In the genomic region with DNA sequence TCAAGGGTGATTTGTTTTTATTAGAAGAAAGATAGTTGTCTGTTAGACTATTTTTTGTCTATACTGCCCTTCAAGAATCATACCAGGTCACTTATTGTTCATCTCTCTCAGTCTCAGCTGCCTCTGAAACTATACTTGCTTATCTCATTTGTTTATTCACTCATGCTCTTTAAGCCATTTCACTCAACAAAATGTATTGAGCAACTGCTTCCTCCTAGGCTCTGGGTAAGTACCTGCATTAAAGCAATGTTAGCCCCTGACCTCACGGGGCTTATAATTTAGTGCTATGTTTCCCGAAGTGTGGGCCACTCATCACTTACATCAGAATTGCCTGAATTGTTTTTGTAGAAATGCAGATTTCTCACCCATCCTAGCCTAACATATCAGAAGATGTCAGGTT, we compare ENCODE assay signal across 21 cellular contexts.
"Had no signal": no experiment of that assay in that cellular context is flagged by ENCODE, and none has a peak within 500 bp of the region (broad histone marks: within the 10 kb centered on the region; RNA-seq: fewer than 3 reads in every experiment).

No MANE protein-coding gene starts in this region.

- H3K27me3 ChIP-seq: brain microvascular endothelial cell, foreskin keratinocyte, left lung, right atrium auricular region had no signal

- DNase-seq: activated CD4-positive, alpha-beta memory T cell treated with anti-CD3 and anti-CD28 coated beads, Interleukin-2, amount 10 ng/mL, durations not matched to agents 7 days and 5 days; activated CD4-positive, alpha-beta T cell treated with anti-CD3 and anti-CD28 coated beads for 48 hours; activated CD4-positive, CD25-positive, alpha-beta regulatory T cell; activated naive CD4-positive, alpha-beta T cell treated with Interleukin-2 at 50 U/mL for 16 hours; activated naive CD8-positive, alpha-beta T cell treated with anti-CD3 and anti-CD28 coated beads, Interleukin-2, amount 10 ng/mL, durations not matched to agents 7 days and 5 days; activated T-cell treated with anti-CD3 and anti-CD28 coated beads, Interleukin-2, amount 50 U/mL, for 24 hours; brain microvascular endothelial cell; effector CD8-positive, alpha-beta T cell; foreskin keratinocyte; left lung; mammary epithelial cell; naive B cell; stimulated activated CD4-positive, alpha-beta T cell treated with anti-CD3 and anti-CD28 coated beads, Interleukin-4, amount 100 ng/mL, for 1 hour; stimulated activated naive CD8-positive, alpha-beta T cell treated with anti-CD3 and anti-CD28 coated beads, Interleukin-15, amount 100 ng/mL, for 72 hours; T-helper 1 cell; T-helper 9 cell had no signal

- ATAC-seq: foreskin keratinocyte; left lung; stimulated activated naive CD8-positive, alpha-beta T cell treated with anti-CD3 and anti-CD28 coated beads, Interleukin-15, amount 100 ng/mL, for 72 hours had no signal

- H3K36me3 ChIP-seq: brain microvascular endothelial cell, left lung had no signal

- H3K9me3 ChIP-seq: left lung, right atrium auricular region had no signal

- H3K4me3 ChIP-seq: left lung, right atrium auricular region, skin epidermis had no signal

- H3K27ac ChIP-seq: brain microvascular endothelial cell, foreskin keratinocyte, left lung, right atrium auricular region, skin epidermis had no signal

- H3K4me3 Mint-ChIP-seq: activated CD4-positive, alpha-beta memory T cell treated with anti-CD3 and anti-CD28 coated beads, Interleukin-2, amount 10 ng/mL, durations not matched to agents 7 days and 5 days; activated naive CD8-positive, alpha-beta T cell treated with anti-CD3 and anti-CD28 coated beads, Interleukin-2, amount 10 ng/mL, durations not matched to agents 7 days and 5 days; activated T-cell treated with anti-CD3 and anti-CD28 coated beads, Interleukin-2, amount 50 U/mL, for 24 hours; naive B cell; neural crest cell; stimulated activated naive CD8-positive, alpha-beta T cell treated with anti-CD3 and anti-CD28 coated beads, Interleukin-15, amount 100 ng/mL, for 72 hours had no signal

- H3K27ac Mint-ChIP-seq: activated CD4-positive, alpha-beta memory T cell treated with anti-CD3 and anti-CD28 coated beads, Interleukin-2, amount 10 ng/mL, durations not matched to agents 7 days and 5 days; activated naive CD8-positive, alpha-beta T cell treated with anti-CD3 and anti-CD28 coated beads, Interleukin-2, amount 10 ng/mL, durations not matched to agents 7 days and 5 days; activated T-cell treated with anti-CD3 and anti-CD28 coated beads, Interleukin-2, amount 50 U/mL, for 24 hours; activated T-helper 2 cell treated with anti-CD3 and anti-CD28 coated beads, Interferon-gamma antibody, Interleukin-2, Interleukin-4, amounts not matched to agents 10 μg/mL and 5 μg/mL and 100 μg/mL, durations not matched to agents 14 hours and 24 hours and 36 hours; naive B cell; stimulated activated naive CD8-positive, alpha-beta T cell treated with anti-CD3 and anti-CD28 coated beads, Interleukin-15, amount 100 ng/mL, for 72 hours had no signal

- H3K27me3 Mint-ChIP-seq: activated CD4-positive, alpha-beta memory T cell treated with anti-CD3 and anti-CD28 coated beads, Interleukin-2, amount 10 ng/mL, durations not matched to agents 7 days and 5 days; activated T-cell treated with anti-CD3 and anti-CD28 coated beads, Interleukin-2, amount 50 U/mL, for 24 hours; progenitor cell of endocrine pancreas; stimulated activated naive CD8-positive, alpha-beta T cell treated with anti-CD3 and anti-CD28 coated beads, Interleukin-15, amount 100 ng/mL, for 72 hours had no signal

- H3K4me1 Mint-ChIP-seq: activated CD4-positive, alpha-beta memory T cell treated with anti-CD3 and anti-CD28 coated beads, Interleukin-2, amount 10 ng/mL, durations not matched to agents 7 days and 5 days; activated naive CD8-positive, alpha-beta T cell treated with anti-CD3 and anti-CD28 coated beads, Interleukin-2, amount 10 ng/mL, durations not matched to agents 7 days and 5 days; naive B cell; neural crest cell; stimulated activated naive CD8-positive, alpha-beta T cell treated with anti-CD3 and anti-CD28 coated beads, Interleukin-15, amount 100 ng/mL, for 72 hours had no signal

- H3K9me3 Mint-ChIP-seq: activated CD4-positive, alpha-beta memory T cell treated with anti-CD3 and anti-CD28 coated beads, Interleukin-2, amount 10 ng/mL, durations not matched to agents 7 days and 5 days; activated naive CD8-positive, alpha-beta T cell treated with anti-CD3 and anti-CD28 coated beads, Interleukin-2, amount 10 ng/mL, durations not matched to agents 7 days and 5 days; activated T-cell treated with anti-CD3 and anti-CD28 coated beads, Interleukin-2, amount 50 U/mL, for 24 hours; activated T-helper 2 cell treated with anti-CD3 and anti-CD28 coated beads, Interferon-gamma antibody, Interleukin-2, Interleukin-4, amounts not matched to agents 10 μg/mL and 5 μg/mL and 100 μg/mL, durations not matched to agents 14 hours and 24 hours and 36 hours; naive B cell; neural crest cell; stimulated activated naive CD8-positive, alpha-beta T cell treated with anti-CD3 and anti-CD28 coated beads, Interleukin-15, amount 100 ng/mL, for 72 hours had no signal

- H3K36me3 Mint-ChIP-seq: activated naive CD8-positive, alpha-beta T cell treated with anti-CD3 and anti-CD28 coated beads, Interleukin-2, amount 10 ng/mL, durations not matched to agents 7 days and 5 days; naive B cell had no signal
